21 cellular contexts compared by ENCODE assay signal in the genomic region with DNA sequence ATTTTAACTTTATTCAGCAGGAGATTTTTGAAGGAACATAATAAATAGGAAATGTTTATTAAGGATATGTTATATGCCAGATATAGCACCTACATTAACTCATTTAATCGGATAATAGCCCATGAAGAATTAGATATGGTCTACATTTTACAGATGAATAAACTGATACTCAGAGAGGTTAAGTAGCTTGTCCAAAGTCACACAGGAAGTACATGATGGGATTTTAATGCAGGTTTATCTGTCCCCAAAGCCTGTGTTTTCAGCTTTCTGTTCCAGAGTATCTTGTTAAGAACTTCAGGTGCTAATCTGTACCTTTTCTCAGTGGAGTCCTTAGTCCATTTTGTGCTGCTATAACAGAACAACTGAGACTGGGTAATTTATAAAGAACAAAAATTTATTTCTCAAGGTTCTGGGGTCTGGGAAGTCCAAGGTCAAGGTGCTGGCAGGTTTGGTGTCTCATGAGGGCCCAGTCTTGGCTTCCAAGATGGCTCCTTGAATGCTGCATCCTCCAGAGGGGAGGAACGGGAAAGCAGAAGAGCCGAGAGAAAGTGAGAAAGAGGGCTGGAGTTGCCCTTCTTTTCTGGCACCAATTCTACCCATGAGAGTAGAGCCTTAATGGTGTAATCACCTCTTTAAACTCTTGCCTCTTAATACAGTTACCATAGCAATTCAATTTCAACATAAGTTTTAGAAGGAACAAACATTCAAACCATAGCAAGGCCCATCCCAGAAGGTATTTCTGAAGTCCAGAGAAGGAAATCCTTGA. TPM values are rescaled to one million over a fixed set of nuclear protein-coding genes. Genes with fewer than 3 reads are reported as not detected.
A peak's percentile ranks its signal among the peaks of the same experiment; 100 is the strongest.
DNase-seq lines count a peak whose midpoint lies in the region; ATAC-seq and TF ChIP-seq lines count a peak whose summit lies in the region.
"Had no signal": no experiment of that assay in that cellular context is flagged by ENCODE, and none has a peak within 500 bp of the region (broad histone marks: within the 10 kb centered on the region; RNA-seq: fewer than 3 reads in every experiment).

No MANE protein-coding gene starts in this region.

- H3K9me3 ChIP-seq in right cardiac atrium (ENCODE audit: control insufficient read depth, low read length) (no peaks in the 10 kb centered on the region), gastroesophageal sphincter (no peaks in the 10 kb centered on the region), neuronal stem cell (replicated peaks in 1 of 2; ENCODE audit: control insufficient read depth in 2 of 2, insufficient read depth in 1 of 2, low read depth in 1 of 2, low read length in 2 of 2) (no peaks in the 10 kb centered on the region)
- H3K9me3 ChIP-seq: Caco-2, SJSA1 had no signal

- H3K4me1 Mint-ChIP-seq in stimulated activated effector memory CD8-positive, alpha-beta T cell treated with anti-CD3 and anti-CD28 coated beads, Interleukin-12 subunit alpha, Interleukin-12 subunit beta, amount 100 ng/mL, for 72 hours = peaks cover 4% of the 10 kb centered on the region

- H3K27ac Mint-ChIP-seq in stimulated activated effector memory CD8-positive, alpha-beta T cell treated with anti-CD3 and anti-CD28 coated beads, Interleukin-12 subunit alpha, Interleukin-12 subunit beta, amount 100 ng/mL, for 72 hours = no peak overlapping the region
- H3K27ac Mint-ChIP-seq: CD4-positive, alpha-beta T cell; HFFc6 had no signal

- intact Hi-C loops in left ventricle myocardium superior (cut with micrococcal nuclease) (no loop called here), right cardiac atrium (cut with DNase I) (no loop called here)

- no peaks in the 10 kb centered on the region for H3K36me3 ChIP-seq in gastroesophageal sphincter
- H3K36me3 ChIP-seq in neuronal stem cell (replicated peaks in 1 of 2; ENCODE audit: control insufficient read depth in 2 of 2, insufficient read depth in 2 of 2, low read length in 2 of 2) = no peaks in the 10 kb centered on the region
- H3K36me3 ChIP-seq: SJSA1 had no signal

- H2BK15ac ChIP-seq in neuronal stem cell (ENCODE audit: low read length) = no peak overlapping the region

- H2BK5ac ChIP-seq in neuronal stem cell (ENCODE audit: low read length) = no peak overlapping the region

- H3K4me2 ChIP-seq in neuronal stem cell (ENCODE audit: insufficient read depth, low read length, poor library complexity, severe bottlenecking) = no peak overlapping the region
- H3K4me2 ChIP-seq: KMS-11, PC-9 had no signal

- H3K4me1 ChIP-seq in right cardiac atrium (ENCODE audit: control insufficient read depth, insufficient read depth, low read length) (peaks cover 5% of the 10 kb centered on the region), gastroesophageal sphincter (peaks cover 11 to 82% (median 23%) of the 10 kb centered on the region in 3 donors), neuronal stem cell (ENCODE audit: control insufficient read depth in 2 of 2, insufficient read depth in 1 of 2, low read depth in 1 of 2, low read length in 2 of 2) (peaks cover 18 to 24% of the 10 kb centered on the region in 2 donors)
- H3K4me1 ChIP-seq: Caco-2 had no signal

- H3K27me3 ChIP-seq in right cardiac atrium (ENCODE audit: control insufficient read depth, insufficient read depth) (no peaks in the 10 kb centered on the region), gastroesophageal sphincter (no peaks in the 10 kb centered on the region), neuronal stem cell (ENCODE audit: control insufficient read depth in 3 of 3, insufficient read depth in 3 of 3, low read depth in 1 of 3, low read length in 3 of 3) (no peaks in the 10 kb centered on the region)

- DNase-seq in left ventricle myocardium superior (no peak), right cardiac atrium (no peak), neuronal stem cell (ENCODE audit: low spot score) (no peak), SKM-1 treated with dmso at 0.1 percent for 144 hours (lab: John Stamatoyannopoulos, UW; ENCODE audit: unreplicated experiment) (no peak), DMS 273 (lab: John Stamatoyannopoulos, UW; ENCODE audit: unreplicated experiment) (no peak)
- DNase-seq in NK-92 treated with Interleukin-12 subunit alpha and Interleukin-12 subunit beta, amount 100 ng/mL, for 24 hours (lab: John Stamatoyannopoulos, UW) = no peak
- no peak for DNase-seq in stimulated activated effector memory CD8-positive, alpha-beta T cell treated with anti-CD3 and anti-CD28 coated beads, Interleukin-12 subunit alpha, Interleukin-12 subunit beta, amount 100 ng/mL, for 72 hours (ENCODE audit: low spot score in 2 of 2)
- DNase-seq: Caco-2; CD4-positive, alpha-beta T cell; HFFc6; MV-4-11; NCI-H1417 treated with DMSO at 0.1 percent for 48 hours; NCI-H187 treated with DMSO at 0.1 percent for 48 hours; NCI-H345; NCI-H524 treated with DMSO at 0.1 percent for 48 hours; PC-9 had no signal

- H3K14ac ChIP-seq in neuronal stem cell (ENCODE audit: low read length) = no peak overlapping the region

- H2AFZ ChIP-seq in neuronal stem cell (ENCODE audit: low read length) = no peak overlapping the region
- H2AFZ ChIP-seq: PC-9 had no signal

- H3K18ac ChIP-seq in neuronal stem cell (ENCODE audit: low read length) = no peak overlapping the region

- ATAC-seq in left ventricle myocardium superior = peak; percentile 10
- no peak for ATAC-seq in right cardiac atrium
- peak; percentile 60 for ATAC-seq in gastroesophageal sphincter
- no peak for ATAC-seq in stimulated activated effector memory CD8-positive, alpha-beta T cell treated with anti-CD3 and anti-CD28 coated beads, Interleukin-12 subunit alpha, Interleukin-12 subunit beta, amount 100 ng/mL, for 72 hours
- ATAC-seq: GM12878 had no signal

- H3K9me3 Mint-ChIP-seq in stimulated activated effector memory CD8-positive, alpha-beta T cell treated with anti-CD3 and anti-CD28 coated beads, Interleukin-12 subunit alpha, Interleukin-12 subunit beta, amount 100 ng/mL, for 72 hours = no peaks in the 10 kb centered on the region
- H3K9me3 Mint-ChIP-seq: CD4-positive, alpha-beta T cell; HFFc6 had no signal

- H3K4me3 ChIP-seq in right cardiac atrium (ENCODE audit: low read length) (no peak overlapping the region), gastroesophageal sphincter (no peak overlapping the region), neuronal stem cell (ENCODE audit: low read length in 2 of 2) (no peak overlapping the region)
- H3K4me3 ChIP-seq: GM12878, PC-9, SJSA1 had no signal

- no peak overlapping the region for H4K91ac ChIP-seq in neuronal stem cell (ENCODE audit: low read depth, low read length, poor library complexity)

- no peak overlapping the region for H3K9ac ChIP-seq in neuronal stem cell (ENCODE audit: low read depth, low read length, poor library complexity)
- H3K9ac ChIP-seq: KMS-11 had no signal

- 83% methylated on average over 3 of the region's 3 CpGs for WGBS in right cardiac atrium
- 84 to 100% methylated on average over 1 to 3 of the region's 3 CpGs for WGBS in gastroesophageal sphincter (ENCODE audit: low coverage in 1 of 2), 2 donors
- no CpG with 5 or more reads among the region's 3 CpGs for WGBS in neuronal stem cell (ENCODE audit: extremely low coverage in 2 of 2, insufficient read length in 2 of 2, insufficient replicate concordance in 1 of 2), 2 donors

- H3K27ac ChIP-seq in right cardiac atrium (ENCODE audit: low read length) = no peak overlapping the region
- no peak overlapping the region for H3K27ac ChIP-seq in gastroesophageal sphincter
- H3K27ac ChIP-seq in neuronal stem cell (replicated peaks; ENCODE audit: low read length) = peak overlapping the region; percentile 12
- H3K27ac ChIP-seq: KMS-11, PC-9, RWPE1, SJSA1 had no signal

- no peak for TF ChIP-seq CTCF in gastroesophageal sphincter (IDR thresholded peaks at IDR 0.05)

- H2AK5ac ChIP-seq in neuronal stem cell (ENCODE audit: low read depth, low read length) = no peak overlapping the region

- H4K8ac ChIP-seq in neuronal stem cell (ENCODE audit: low read depth, low read length) = no peak overlapping the region

- H3K4ac ChIP-seq in neuronal stem cell (ENCODE audit: low read length) = no peak overlapping the region

- no peak overlapping the region for H3K4me3 Mint-ChIP-seq in stimulated activated effector memory CD8-positive, alpha-beta T cell treated with anti-CD3 and anti-CD28 coated beads, Interleukin-12 subunit alpha, Interleukin-12 subunit beta, amount 100 ng/mL, for 72 hours
- H3K4me3 Mint-ChIP-seq: CD4-positive, alpha-beta T cell; HFFc6 had no signal

- TF ChIP-seq EP300 in gastroesophageal sphincter (IDR thresholded peaks at IDR 0.05) = no peak

- H3K79me1 ChIP-seq in neuronal stem cell (ENCODE audit: low read depth, low read length) = peaks cover 5% of the 10 kb centered on the region

- TF ChIP-seq POLR2A in gastroesophageal sphincter (IDR thresholded peaks at IDR 0.05) = no peak

- H3K36me3 Mint-ChIP-seq in stimulated activated effector memory CD8-positive, alpha-beta T cell treated with anti-CD3 and anti-CD28 coated beads, Interleukin-12 subunit alpha, Interleukin-12 subunit beta, amount 100 ng/mL, for 72 hours = no peaks in the 10 kb centered on the region

- H2BK12ac ChIP-seq in neuronal stem cell (ENCODE audit: low read length) = no peak overlapping the region

- H3K23ac ChIP-seq in neuronal stem cell (ENCODE audit: low read depth, low read length, poor library complexity) = no peak overlapping the region

- no peak overlapping the region for H2BK120ac ChIP-seq in neuronal stem cell (ENCODE audit: low read depth, low read length)

RNA-seq across cellular contexts. Expression of a gene that starts 17.3 kb away (rescaled TPM):
- 45.6 TPM for total RNA-seq in left ventricle myocardium superior
- 10 to 100 TPM; 70.4 to 93.5 (median 78.9) TPM for total RNA-seq in right cardiac atrium
- polyA plus RNA-seq in right cardiac atrium = 57.1 TPM
- 100 to 1,000 TPM in 2 of 4 donors, 10 to 100 TPM in 2; 81.4 to 167 (median 121) TPM for total RNA-seq in gastroesophageal sphincter
- polyA plus RNA-seq in neuronal stem cell (2013, experiment 1 of 2) = 112 TPM
- polyA plus RNA-seq in neuronal stem cell (2013, experiment 2 of 2) = 109 TPM

Comparison
In these comparisons a context has a peak if more than half of its experiments do, and no peak if none do; other contexts are left out.
1. ATAC-seq: peak in left ventricle myocardium superior (single experiment) and gastroesophageal sphincter (single experiment); none in right cardiac atrium (0 of 2) and stimulated activated effector memory CD8-positive, alpha-beta T cell treated with anti-CD3 and anti-CD28 coated beads, Interleukin-12 subunit alpha, Interleukin-12 subunit beta, amount 100 ng/mL, for 72 hours (single experiment).